Comparison of ENCODE assay signal across 20 cellular contexts in genomic region chr3:4865714-4866113, GRCh38.
DNase-seq lines count a peak whose midpoint lies in the region; ATAC-seq and TF ChIP-seq lines count a peak whose summit lies in the region.
"Had no signal": no experiment of that assay in that cellular context is flagged by ENCODE, and none has a peak within 500 bp of the region (broad histone marks: within the 10 kb centered on the region; RNA-seq: fewer than 3 reads in every experiment).

No MANE protein-coding gene starts in this region.

- no peaks in the 10 kb centered on the region for H3K36me3 ChIP-seq in ovary
- H3K36me3 ChIP-seq: breast epithelium, heart left ventricle, Peyer's patch had no signal

- H3K27ac Mint-ChIP-seq in activated T-cell treated with anti-CD3 and anti-CD28 coated beads, Interleukin-2, amount 50 U/mL, for 72 hours: no peak overlapping the region
- H3K27ac Mint-ChIP-seq: HFFc6 had no signal

- no peak for ATAC-seq in activated T-cell treated with anti-CD3 and anti-CD28 coated beads, Interleukin-2, amount 50 U/mL, for 72 hours (replicated peaks in 1 of 2)
- ATAC-seq in activated T-cell treated with anti-CD3 and anti-CD28 coated beads, Interleukin-2, amount 50 U/mL, for 4 hours: no peak
- ATAC-seq in GM18517 (IDR thresholded peaks at IDR 0.05; ENCODE audit: unreplicated experiment): no peak
- ATAC-seq: heart left ventricle, sciatic nerve had no signal

- H3K4me1 Mint-ChIP-seq in activated T-cell treated with anti-CD3 and anti-CD28 coated beads, Interleukin-2, amount 50 U/mL, for 72 hours (ENCODE audit: low read depth): peaks cover 47% of the 10 kb centered on the region
- H3K4me1 Mint-ChIP-seq in activated T-cell treated with anti-CD3 and anti-CD28 coated beads, Interleukin-2, amount 50 U/mL, for 4 hours (ENCODE audit: low read depth): peaks cover 37% of the 10 kb centered on the region

- no peak for DNase-seq in activated T-cell treated with anti-CD3 and anti-CD28 coated beads, Interleukin-2, amount 50 U/mL, for 72 hours
- no peak for DNase-seq in activated T-cell treated with anti-CD3 and anti-CD28 coated beads, Interleukin-2, amount 50 U/mL, for 4 hours
- DNase-seq in NCI-H1092 (lab: John Stamatoyannopoulos, UW) (peak; percentile 32), NCI-H345 (lab: John Stamatoyannopoulos, UW) (peak; percentile 67), choroid plexus epithelial cell (ENCODE audit: low read depth) (peak; percentile 12), ovary (no peak), DMS153 (lab: John Stamatoyannopoulos, UW) (no peak)
- DNase-seq: activated CD4-positive, CD25-positive, alpha-beta regulatory T cell; cortex of kidney; heart left ventricle; HFFc6; NCI-H1694 treated with DMSO at 0.1 percent for 48 hours; Peyer's patch; stimulated activated CD4-positive, alpha-beta T cell treated with anti-CD3 and anti-CD28 coated beads, Interleukin-15, amount 100 ng/mL, for 24 hours; T1000 had no signal

- no peak for TF ChIP-seq CTCF in choroid plexus epithelial cell (conservative IDR thresholded peaks at IDR 0.05; ENCODE audit: low read depth, low read length)
- TF ChIP-seq CTCF in ovary (IDR thresholded peaks at IDR 0.05): no peak

- H3K9me3 Mint-ChIP-seq in activated T-cell treated with anti-CD3 and anti-CD28 coated beads, Interleukin-2, amount 50 U/mL, for 72 hours: peaks cover 8 to 16% of the 10 kb centered on the region in 2 donors
- peaks cover 13% of the 10 kb centered on the region for H3K9me3 Mint-ChIP-seq in activated T-cell treated with anti-CD3 and anti-CD28 coated beads, Interleukin-2, amount 50 U/mL, for 4 hours

- H3K27me3 Mint-ChIP-seq in activated T-cell treated with anti-CD3 and anti-CD28 coated beads, Interleukin-2, amount 50 U/mL, for 72 hours (ENCODE audit: low read depth): no peaks in the 10 kb centered on the region
- no peaks in the 10 kb centered on the region for H3K27me3 Mint-ChIP-seq in activated T-cell treated with anti-CD3 and anti-CD28 coated beads, Interleukin-2, amount 50 U/mL, for 4 hours (ENCODE audit: low read depth)

- no peak for TF ChIP-seq POLR2A in ovary (IDR thresholded peaks at IDR 0.05)

- no peak overlapping the region for H3K27ac ChIP-seq in ovary
- H3K27ac ChIP-seq: SK-N-MC had no signal

- H3K27me3 ChIP-seq in ovary: no peaks in the 10 kb centered on the region
- H3K27me3 ChIP-seq: breast epithelium, heart left ventricle, Peyer's patch had no signal

- H3K4me3 ChIP-seq in choroid plexus epithelial cell (ENCODE audit: low read depth, low read length): no peak overlapping the region
- no peak overlapping the region for H3K4me3 ChIP-seq in ovary
- H3K4me3 ChIP-seq: breast epithelium, Peyer's patch, SK-N-MC had no signal

- peaks cover 6% of the 10 kb centered on the region for H3K4me1 ChIP-seq in ovary (ENCODE audit: insufficient read depth)

- H3K4me3 Mint-ChIP-seq in activated T-cell treated with anti-CD3 and anti-CD28 coated beads, Interleukin-2, amount 50 U/mL, for 72 hours: peak overlapping the region; percentile 4 to 45
- no peak overlapping the region for H3K4me3 Mint-ChIP-seq in activated T-cell treated with anti-CD3 and anti-CD28 coated beads, Interleukin-2, amount 50 U/mL, for 4 hours
- H3K4me3 Mint-ChIP-seq: HFFc6, nephron had no signal

- intact Hi-C loops in ovary (cut with DNase I): loop anchor here in 1 of 4 donors (2.0 kb wide), 1 partner anchor 33 kb away; no protein-coding TSS in a partner anchor

- no peak for TF ChIP-seq EP300 in ovary (IDR thresholded peaks at IDR 0.05)

- H3K36me3 Mint-ChIP-seq in activated T-cell treated with anti-CD3 and anti-CD28 coated beads, Interleukin-2, amount 50 U/mL, for 72 hours (ENCODE audit: insufficient read depth in 2 of 2): peaks cover 18 to 34% of the 10 kb centered on the region in 2 donors
- peaks cover 25% of the 10 kb centered on the region for H3K36me3 Mint-ChIP-seq in activated T-cell treated with anti-CD3 and anti-CD28 coated beads, Interleukin-2, amount 50 U/mL, for 4 hours (ENCODE audit: insufficient read depth)

- no peaks in the 10 kb centered on the region for H3K9me3 ChIP-seq in ovary

- WGBS in ovary, 3 donors: 89 to 95% (median 94%) methylated on average over 2 of the region's 2 CpGs

Comparison
In these comparisons a context has a peak if more than half of its experiments do, and no peak if none do; other contexts are left out.
1. DNase-seq: peak in NCI-H1092 (single experiment), NCI-H345 (single experiment) and choroid plexus epithelial cell (single experiment); none in activated T-cell treated with anti-CD3 and anti-CD28 coated beads, Interleukin-2, amount 50 U/mL, for 72 hours (0 of 2), activated T-cell treated with anti-CD3 and anti-CD28 coated beads, Interleukin-2, amount 50 U/mL, for 4 hours (single experiment), ovary (0 of 5) and DMS153 (single experiment).